Comparison of ENCODE assay signal across 14 cellular contexts in the genomic region with DNA sequence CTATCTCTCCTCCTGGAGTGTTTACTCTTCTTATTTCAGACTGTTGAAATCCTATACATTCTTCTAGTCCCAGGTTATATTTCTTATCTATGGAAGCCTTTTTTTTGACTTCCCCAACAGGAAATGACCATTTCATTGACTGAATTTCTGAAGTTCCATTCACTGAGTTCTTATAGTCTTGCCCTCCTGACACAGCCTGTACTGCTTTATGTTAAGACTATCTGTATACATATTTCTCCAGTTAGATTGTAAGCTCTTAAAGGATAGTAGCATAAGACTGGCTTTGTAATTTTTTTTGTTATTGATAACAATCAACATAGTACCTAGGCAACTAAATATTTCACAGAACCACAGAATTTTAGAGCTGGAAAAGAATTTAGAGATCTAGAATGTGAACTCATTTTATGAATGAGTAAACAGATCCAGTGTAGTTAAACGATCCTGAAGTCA. TPM values are rescaled to one million over a fixed set of nuclear protein-coding genes. Genes with fewer than 3 reads are reported as not detected.
DNase-seq lines count a peak whose midpoint lies in the region; ATAC-seq and TF ChIP-seq lines count a peak whose summit lies in the region.
"Had no signal": no experiment of that assay in that cellular context is flagged by ENCODE, and none has a peak within 500 bp of the region (broad histone marks: within the 10 kb centered on the region; RNA-seq: fewer than 3 reads in every experiment).

No MANE protein-coding gene starts in this region.

- no peaks in the 10 kb centered on the region for H4K20me1 ChIP-seq in GM23248 (ENCODE audit: insufficient read depth)

- no peak for TF ChIP-seq POLR2A in sigmoid colon (IDR thresholded peaks at IDR 0.05)

- peak overlapping the region; percentile 67 for H3K27ac ChIP-seq in GM23248
- peak overlapping the region; percentile 98 for H3K27ac ChIP-seq in epithelial cell of prostate
- peak overlapping the region; percentile 83 to 95 (median 90) for H3K27ac ChIP-seq in sigmoid colon

- peaks cover 83% of the 10 kb centered on the region for H3K79me2 ChIP-seq in GM23248 (ENCODE audit: insufficient read depth)

- no peaks in the 10 kb centered on the region for H3K27me3 ChIP-seq in GM23248 (replicated peaks; ENCODE audit: insufficient read depth)
- H3K27me3 ChIP-seq in sigmoid colon = no peaks in the 10 kb centered on the region
- H3K27me3 ChIP-seq: heart right ventricle had no signal

- no peak overlapping the region for H2AFZ ChIP-seq in GM23248

- H3K4me2 ChIP-seq in GM23248 (ENCODE audit: unreplicated experiment) = peak overlapping the region; percentile 40

- no peaks in the 10 kb centered on the region for H3K9me2 ChIP-seq in GM23248 (ENCODE audit: insufficient read depth)

- no peaks in the 10 kb centered on the region for H3K36me3 ChIP-seq in GM23248 (ENCODE audit: low read depth)
- H3K36me3 ChIP-seq in sigmoid colon = no peaks in the 10 kb centered on the region
- H3K36me3 ChIP-seq: heart right ventricle had no signal

- ATAC-seq in SK-N-SH treated with all-trans-retinoic acid at 6 μM for 48 hours (peak; percentile 47), HG02884 (IDR thresholded peaks at IDR 0.05; ENCODE audit: unreplicated experiment) (no peak), HG02885 (IDR thresholded peaks at IDR 0.05; ENCODE audit: poor library complexity, unreplicated experiment) (no peak)
- ATAC-seq: heart right ventricle had no signal

- H3K4me1 ChIP-seq in GM23248 (ENCODE audit: insufficient read depth) = peaks cover 59% of the 10 kb centered on the region
- peaks cover 0 to 78% (median 64%) of the 10 kb centered on the region in 4 donors for H3K4me1 ChIP-seq in sigmoid colon

- H3K9ac ChIP-seq in GM23248 = peak overlapping the region; percentile 58

- H3K9me3 ChIP-seq in GM23248 (ENCODE audit: low read depth) (no peaks in the 10 kb centered on the region), sigmoid colon (no peaks in the 10 kb centered on the region)
- H3K9me3 ChIP-seq: heart right ventricle had no signal

- WGBS in GM23248 (ENCODE audit: low coverage in 1 of 2, low lambda C conversion rate in 2 of 2, missing lambda C conversion rate in 2 of 2), 2 experiments = 4 to 8% methylated on average over 1 of the region's 1 CpG
- WGBS in sigmoid colon, 2 donors = 4 to 45% methylated on average over 1 of the region's 1 CpG

- H3K4me3 ChIP-seq in GM23248 (no peak overlapping the region), sigmoid colon (no peak overlapping the region)
- H3K4me3 ChIP-seq: heart right ventricle had no signal

- peak; percentile 70 for DNase-seq in GM23248
- no peak for DNase-seq in epithelial cell of prostate (ENCODE audit: low read depth, low spot score)
- DNase-seq in sigmoid colon = no peak
- DNase-seq in RKO (ENCODE audit: low spot score) = no peak
- no peak for DNase-seq in central memory CD4-positive, alpha-beta T cell
- DNase-seq: amygdala; heart right ventricle; NCI-H2171; posterior cingulate gyrus; stimulated activated naive CD4-positive, alpha-beta T cell treated with Interleukin-2 at 50 U/mL for 16 hours; T-helper 9 cell had no signal

- no peak for TF ChIP-seq EP300 in sigmoid colon (IDR thresholded peaks at IDR 0.05)

- TF ChIP-seq CTCF in sigmoid colon (IDR thresholded peaks at IDR 0.05) = no peak

- in situ Hi-C loops in GM23248 (cut with MboI) = loop anchor here (10.0 kb wide), 1 partner anchor 85 kb away; no protein-coding TSS in a partner anchor

- H3F3A ChIP-seq in GM23248 (ENCODE audit: insufficient read depth) = peaks cover 56% of the 10 kb centered on the region

- intact Hi-C loops in sigmoid colon (cut with DNase I) = loop anchor here (2.0 to 5.0 kb wide), 2 partner anchors 59 to 218 kb away; no protein-coding TSS in a partner anchor

TF ChIP-seq in SK-N-SH treated with all-trans-retinoic acid at 6 μM for 48 hours, 23 proteins besides CTCF, POLR2A, EP300 and RAD21:
- TF ChIP-seq PPARA (CRISPR knock-in tag; IDR thresholded peaks at IDR 0.05; ENCODE audit: borderline replicate concordance) = no peak
- TF ChIP-seq SNAI2 (CRISPR knock-in tag; IDR thresholded peaks at IDR 0.05) = no peak
- TF ChIP-seq TCF4 (CRISPR knock-in tag; IDR thresholded peaks at IDR 0.05; ENCODE audit: borderline replicate concordance) = no peak
- TF ChIP-seq, protein P1, sequence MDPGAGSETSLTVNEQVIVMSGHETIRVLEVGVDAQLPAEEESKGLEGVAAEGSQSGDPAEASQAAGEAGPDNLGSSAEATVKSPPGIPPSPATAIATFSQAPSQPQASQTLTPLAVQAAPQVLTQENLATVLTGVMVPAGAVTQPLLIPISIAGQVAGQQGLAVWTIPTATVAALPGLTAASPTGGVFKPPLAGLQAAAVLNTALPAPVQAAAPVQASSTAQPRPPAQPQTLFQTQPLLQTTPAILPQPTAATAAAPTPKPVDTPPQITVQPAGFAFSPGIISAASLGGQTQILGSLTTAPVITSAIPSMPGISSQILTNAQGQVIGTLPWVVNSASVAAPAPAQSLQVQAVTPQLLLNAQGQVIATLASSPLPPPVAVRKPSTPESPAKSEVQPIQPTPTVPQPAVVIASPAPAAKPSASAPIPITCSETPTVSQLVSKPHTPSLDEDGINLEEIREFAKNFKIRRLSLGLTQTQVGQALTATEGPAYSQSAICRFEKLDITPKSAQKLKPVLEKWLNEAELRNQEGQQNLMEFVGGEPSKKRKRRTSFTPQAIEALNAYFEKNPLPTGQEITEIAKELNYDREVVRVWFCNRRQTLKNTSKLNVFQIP (CRISPR knock-in tag; IDR thresholded peaks at IDR 0.05; ENCODE audit: borderline replicate concordance, low read depth) = 0 out of 2 replicates have a peak, but pooled peaks have one; percentile 34
- TF ChIP-seq ISL1 (CRISPR knock-in tag; IDR thresholded peaks at IDR 0.05) = peak; percentile 57
- TF ChIP-seq, protein P2, sequence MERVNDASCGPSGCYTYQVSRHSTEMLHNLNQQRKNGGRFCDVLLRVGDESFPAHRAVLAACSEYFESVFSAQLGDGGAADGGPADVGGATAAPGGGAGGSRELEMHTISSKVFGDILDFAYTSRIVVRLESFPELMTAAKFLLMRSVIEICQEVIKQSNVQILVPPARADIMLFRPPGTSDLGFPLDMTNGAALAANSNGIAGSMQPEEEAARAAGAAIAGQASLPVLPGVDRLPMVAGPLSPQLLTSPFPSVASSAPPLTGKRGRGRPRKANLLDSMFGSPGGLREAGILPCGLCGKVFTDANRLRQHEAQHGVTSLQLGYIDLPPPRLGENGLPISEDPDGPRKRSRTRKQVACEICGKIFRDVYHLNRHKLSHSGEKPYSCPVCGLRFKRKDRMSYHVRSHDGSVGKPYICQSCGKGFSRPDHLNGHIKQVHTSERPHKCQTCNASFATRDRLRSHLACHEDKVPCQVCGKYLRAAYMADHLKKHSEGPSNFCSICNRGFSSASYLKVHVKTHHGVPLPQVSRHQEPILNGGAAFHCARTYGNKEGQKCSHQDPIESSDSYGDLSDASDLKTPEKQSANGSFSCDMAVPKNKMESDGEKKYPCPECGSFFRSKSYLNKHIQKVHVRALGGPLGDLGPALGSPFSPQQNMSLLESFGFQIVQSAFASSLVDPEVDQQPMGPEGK (CRISPR knock-in tag; IDR thresholded peaks at IDR 0.05; ENCODE audit: borderline replicate concordance) = no peak
- no peak for TF ChIP-seq ARNTL (CRISPR knock-in tag; IDR thresholded peaks at IDR 0.05; ENCODE audit: borderline replicate concordance, low read depth)
- TF ChIP-seq, protein P3, sequence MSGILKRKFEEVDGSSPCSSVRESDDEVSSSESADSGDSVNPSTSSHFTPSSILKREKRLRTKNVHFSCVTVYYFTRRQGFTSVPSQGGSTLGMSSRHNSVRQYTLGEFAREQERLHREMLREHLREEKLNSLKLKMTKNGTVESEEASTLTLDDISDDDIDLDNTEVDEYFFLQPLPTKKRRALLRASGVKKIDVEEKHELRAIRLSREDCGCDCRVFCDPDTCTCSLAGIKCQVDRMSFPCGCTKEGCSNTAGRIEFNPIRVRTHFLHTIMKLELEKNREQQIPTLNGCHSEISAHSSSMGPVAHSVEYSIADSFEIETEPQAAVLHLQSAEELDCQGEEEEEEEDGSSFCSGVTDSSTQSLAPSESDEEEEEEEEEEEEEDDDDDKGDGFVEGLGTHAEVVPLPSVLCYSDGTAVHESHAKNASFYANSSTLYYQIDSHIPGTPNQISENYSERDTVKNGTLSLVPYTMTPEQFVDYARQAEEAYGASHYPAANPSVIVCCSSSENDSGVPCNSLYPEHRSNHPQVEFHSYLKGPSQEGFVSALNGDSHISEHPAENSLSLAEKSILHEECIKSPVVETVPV (CRISPR knock-in tag; IDR thresholded peaks at IDR 0.05) = no peak
- no peak for TF ChIP-seq ZNF70 (CRISPR knock-in tag; IDR thresholded peaks at IDR 0.05)
- no peak for TF ChIP-seq TOX (CRISPR knock-in tag; IDR thresholded peaks at IDR 0.05; ENCODE audit: borderline replicate concordance)
- no peak for TF ChIP-seq ESRRG (CRISPR knock-in tag; IDR thresholded peaks at IDR 0.05)

RNA-seq across cellular contexts. Expression of a gene that starts 14.9 kb away (rescaled TPM):
- total RNA-seq in GM23248 (2014; rRNA removed; shearing (Covaris generic)) = 171 and 177 TPM in 2 replicates
- 47.6 and 55.1 TPM in 2 replicates for polyA plus RNA-seq in GM23248 (2016; fragmentation: Nextera tagmentation; extraction: Ambion mirVana)
- total RNA-seq in sigmoid colon = 100 to 1,000 TPM; 292 to 657 (median 428) TPM
- polyA plus RNA-seq in sigmoid colon = 10 to 100 TPM; 16.0 to 74.1 (median 18.0) TPM
